11 cellular contexts compared by ENCODE assay signal in genomic region chr19:15129856-15130580, GRCh38. TPM values are rescaled to one million over a fixed set of nuclear protein-coding genes. Genes with fewer than 3 reads are reported as not detected.
DNase-seq lines count a peak whose midpoint lies in the region; ATAC-seq and TF ChIP-seq lines count a peak whose summit lies in the region.
"Had no signal": no experiment of that assay in that cellular context is flagged by ENCODE, and none has a peak within 500 bp of the region (broad histone marks: within the 10 kb centered on the region; RNA-seq: fewer than 3 reads in every experiment).

No MANE protein-coding gene starts in this region.

- H3K9me3 ChIP-seq in mucosa of descending colon (no peaks in the 10 kb centered on the region), vagina (no peaks in the 10 kb centered on the region)
- H3K9me3 ChIP-seq: heart left ventricle had no signal

- no peaks in the 10 kb centered on the region for H3K9me3 Mint-ChIP-seq in activated T-helper 2 cell treated with anti-CD3 and anti-CD28 coated beads, Interferon-gamma antibody, Interleukin-2, Interleukin-4, amounts not matched to agents 10 μg/mL and 5 μg/mL and 100 μg/mL, durations not matched to agents 14 hours and 24 hours and 36 hours
- H3K9me3 Mint-ChIP-seq in progenitor cell of endocrine pancreas (ENCODE audit: low read depth): no peaks in the 10 kb centered on the region

- H3K4me1 ChIP-seq in mucosa of descending colon (ENCODE audit: low read depth) (peaks cover 15% of the 10 kb centered on the region), vagina (peaks cover 16% of the 10 kb centered on the region)

- no peak overlapping the region for H3K4me3 ChIP-seq in mucosa of descending colon
- H3K4me3 ChIP-seq in vagina: no peak overlapping the region
- H3K4me3 ChIP-seq: heart left ventricle had no signal

- no peak for TF ChIP-seq POLR2A in vagina (IDR thresholded peaks at IDR 0.05)

- peak overlapping the region; percentile 85 for H3K27ac Mint-ChIP-seq in activated T-helper 2 cell treated with anti-CD3 and anti-CD28 coated beads, Interferon-gamma antibody, Interleukin-2, Interleukin-4, amounts not matched to agents 10 μg/mL and 5 μg/mL and 100 μg/mL, durations not matched to agents 14 hours and 24 hours and 36 hours
- H3K27ac Mint-ChIP-seq in progenitor cell of endocrine pancreas: no peak overlapping the region

- TF ChIP-seq CTCF in mucosa of descending colon (IDR thresholded peaks at IDR 0.05) (no peak), vagina (IDR thresholded peaks at IDR 0.05) (no peak), progenitor cell of endocrine pancreas (IDR thresholded peaks at IDR 0.05; ENCODE audit: unreplicated experiment) (no peak)

- DNase-seq in activated naive CD4-positive, alpha-beta T cell treated with Interleukin-2 at 50 U/mL for 16 hours: peak; percentile 41
- no peak for DNase-seq in activated naive CD4-positive, alpha-beta T cell (lab: John Stamatoyannopoulos, UW)
- no peak for DNase-seq in activated T-helper 2 cell treated with anti-CD3 and anti-CD28 coated beads, Interferon-gamma antibody, Interleukin-2, Interleukin-4, amounts not matched to agents 10 μg/mL and 5 μg/mL and 100 μg/mL, durations not matched to agents 14 hours and 24 hours and 36 hours (ENCODE audit: low spot score)
- DNase-seq in mucosa of descending colon (no peak), vagina (ENCODE audit: extremely low spot score in 2 of 2) (no peak), NK-92 (lab: John Stamatoyannopoulos, UW; ENCODE audit: unreplicated experiment) (no peak), progenitor cell of endocrine pancreas (ENCODE audit: low spot score, unreplicated experiment) (no peak), Ammon's horn (ENCODE audit: low spot score) (no peak)
- DNase-seq: activated CD8-positive, alpha-beta memory T cell treated with anti-CD3 and anti-CD28 coated beads, Interleukin-2, amount 50 U/mL, for 48 hours; cortex of kidney; heart left ventricle had no signal

- intact Hi-C loops in activated T-helper 2 cell treated with anti-CD3 and anti-CD28 coated beads, Interferon-gamma antibody, Interleukin-2, Interleukin-4, amounts not matched to agents 10 μg/mL and 5 μg/mL and 100 μg/mL, durations not matched to agents 14 hours and 24 hours and 36 hours (cut with micrococcal nuclease): loop anchor here (5.0 kb wide), 1 partner anchor 287 kb away; the partner anchor contains the start of gene AKAP8L
- intact Hi-C loops in mucosa of descending colon (cut with DNase I, micrococcal nuclease) (no loop called here), vagina (cut with DNase I) (no loop called here)

- no peak overlapping the region for H3K4me3 Mint-ChIP-seq in activated T-helper 2 cell treated with anti-CD3 and anti-CD28 coated beads, Interferon-gamma antibody, Interleukin-2, Interleukin-4, amounts not matched to agents 10 μg/mL and 5 μg/mL and 100 μg/mL, durations not matched to agents 14 hours and 24 hours and 36 hours (ENCODE audit: low read depth)
- no peak overlapping the region for H3K4me3 Mint-ChIP-seq in progenitor cell of endocrine pancreas (ENCODE audit: low read depth)

- peaks cover 18% of the 10 kb centered on the region for H3K4me1 Mint-ChIP-seq in activated T-helper 2 cell treated with anti-CD3 and anti-CD28 coated beads, Interferon-gamma antibody, Interleukin-2, Interleukin-4, amounts not matched to agents 10 μg/mL and 5 μg/mL and 100 μg/mL, durations not matched to agents 14 hours and 24 hours and 36 hours (ENCODE audit: low read depth)
- no peaks in the 10 kb centered on the region for H3K4me1 Mint-ChIP-seq in progenitor cell of endocrine pancreas (ENCODE audit: low read depth)

- no peaks in the 10 kb centered on the region for H3K36me3 ChIP-seq in mucosa of descending colon (ENCODE audit: low read depth)
- no peaks in the 10 kb centered on the region for H3K36me3 ChIP-seq in vagina
- H3K36me3 ChIP-seq: heart left ventricle had no signal

- H3K27ac ChIP-seq in vagina: peak overlapping the region; percentile 57
- H3K27ac ChIP-seq: heart left ventricle had no signal

- H3K27me3 Mint-ChIP-seq in activated T-helper 2 cell treated with anti-CD3 and anti-CD28 coated beads, Interferon-gamma antibody, Interleukin-2, Interleukin-4, amounts not matched to agents 10 μg/mL and 5 μg/mL and 100 μg/mL, durations not matched to agents 14 hours and 24 hours and 36 hours (ENCODE audit: low read depth): no peaks in the 10 kb centered on the region
- H3K27me3 Mint-ChIP-seq in progenitor cell of endocrine pancreas: peaks cover 3% of the 10 kb centered on the region

- peak; percentile 30 for ATAC-seq in mucosa of descending colon
- ATAC-seq: heart left ventricle had no signal

- no peaks in the 10 kb centered on the region for H3K36me3 Mint-ChIP-seq in activated T-helper 2 cell treated with anti-CD3 and anti-CD28 coated beads, Interferon-gamma antibody, Interleukin-2, Interleukin-4, amounts not matched to agents 10 μg/mL and 5 μg/mL and 100 μg/mL, durations not matched to agents 14 hours and 24 hours and 36 hours (ENCODE audit: low read depth)
- H3K36me3 Mint-ChIP-seq in progenitor cell of endocrine pancreas (ENCODE audit: insufficient read depth): no peaks in the 10 kb centered on the region

- no peaks in the 10 kb centered on the region for H3K27me3 ChIP-seq in vagina
- H3K27me3 ChIP-seq: heart left ventricle had no signal

RNA-seq across cellular contexts. Expression of gene SYDE1, which starts 22.8 kb away (rescaled TPM):
- 1.9 and 2.5 TPM in 2 replicates for total RNA-seq in activated T-helper 2 cell treated with anti-CD3 and anti-CD28 coated beads, Interferon-gamma antibody, Interleukin-2, Interleukin-4, amounts not matched to agents 10 μg/mL and 5 μg/mL and 100 μg/mL, durations not matched to agents 14 hours and 24 hours and 36 hours
- total RNA-seq in mucosa of descending colon (10 to 100 TPM in 1 of 3 donors, 1 to 10 TPM in 2; 3.8 to 32.5 (median 4.1) TPM), vagina (31.9 TPM), progenitor cell of endocrine pancreas (5.0 and 5.7 TPM in 2 replicates)

RNA-seq across cellular contexts. Expression of gene OR1I1, which starts 48.0 kb away (rescaled TPM):
- not detected in 2 replicates for total RNA-seq in activated T-helper 2 cell treated with anti-CD3 and anti-CD28 coated beads, Interferon-gamma antibody, Interleukin-2, Interleukin-4, amounts not matched to agents 10 μg/mL and 5 μg/mL and 100 μg/mL, durations not matched to agents 14 hours and 24 hours and 36 hours
- total RNA-seq in mucosa of descending colon (not detected), vagina (not detected), progenitor cell of endocrine pancreas (not detected in 2 replicates)
- total RNA-seq: heart left ventricle had no signal
